ENCODE assay signal across 4 cellular contexts in genomic region chr1:4627353-4627752, GRCh38.
TF ChIP-seq lines count a peak whose summit lies in the region.

No MANE protein-coding gene starts in this region.

TF ChIP-seq in SK-N-SH, 30 proteins besides CTCF, POLR2A, EP300 and RAD21:
- no peak for TF ChIP-seq SMC3 (IDR thresholded peaks at IDR 0.05; ENCODE audit: low read depth, low read length)
- no peak for TF ChIP-seq NFIC (IDR thresholded peaks at IDR 0.05; ENCODE audit: borderline replicate concordance)
- no peak for TF ChIP-seq MAX (IDR thresholded peaks at IDR 0.05; ENCODE audit: low read depth)
- TF ChIP-seq IRF3 (IDR thresholded peaks at IDR 0.05; ENCODE audit: low read depth, low read length): no peak
- no peak for TF ChIP-seq TAF1 (IDR thresholded peaks at IDR 0.05; ENCODE audit: borderline replicate concordance, low read depth, low read length)
- no peak for TF ChIP-seq FOSL2 (IDR thresholded peaks at IDR 0.05; ENCODE audit: borderline replicate concordance, low read depth)

TF ChIP-seq in SK-N-SH treated with all-trans-retinoic acid at 6 μM for 48 hours, 23 proteins besides CTCF, POLR2A, EP300 and RAD21 (continues in another document):
- TF ChIP-seq TCF4 (CRISPR knock-in tag; IDR thresholded peaks at IDR 0.05; ENCODE audit: borderline replicate concordance): no peak
- TF ChIP-seq ZC3H10 (CRISPR knock-in tag; IDR thresholded peaks at IDR 0.05): no peak
- TF ChIP-seq ESRRG (CRISPR knock-in tag; IDR thresholded peaks at IDR 0.05): no peak
- TF ChIP-seq ZFP3 (CRISPR knock-in tag; IDR thresholded peaks at IDR 0.05): no peak
- no peak for TF ChIP-seq ZNF8 (CRISPR knock-in tag; IDR thresholded peaks at IDR 0.05)
- no peak for TF ChIP-seq ZNF565 (CRISPR knock-in tag; conservative IDR thresholded peaks at IDR 0.05; ENCODE audit: low read depth)
- no peak for TF ChIP-seq PPARA (CRISPR knock-in tag; IDR thresholded peaks at IDR 0.05; ENCODE audit: borderline replicate concordance)
- no peak for TF ChIP-seq PATZ1 (CRISPR knock-in tag; IDR thresholded peaks at IDR 0.05; ENCODE audit: borderline replicate concordance)
- TF ChIP-seq BACH2 (CRISPR knock-in tag; IDR thresholded peaks at IDR 0.05; ENCODE audit: borderline replicate concordance): no peak
- no peak for TF ChIP-seq CREB5 (CRISPR knock-in tag; IDR thresholded peaks at IDR 0.05; ENCODE audit: low read depth)
- TF ChIP-seq TSHZ2 (CRISPR knock-in tag; IDR thresholded peaks at IDR 0.05): no peak
- no peak for TF ChIP-seq RARB (CRISPR knock-in tag; IDR thresholded peaks at IDR 0.05)
- no peak for TF ChIP-seq GLIS3 (CRISPR knock-in tag; IDR thresholded peaks at IDR 0.05)

TF ChIP-seq in H1, 55 proteins besides CTCF, POLR2A, EP300 and RAD21 (continues in another document):
- TF ChIP-seq CHD7 (IDR thresholded peaks at IDR 0.05; ENCODE audit: insufficient replicate concordance, low read length) (no peak), GABPA (IDR thresholded peaks at IDR 0.05; ENCODE audit: borderline replicate concordance, insufficient read depth, low read length) (no peak), KDM4A (IDR thresholded peaks at IDR 0.05; ENCODE audit: low read depth, low read length, severe bottlenecking) (no peak), TBP (IDR thresholded peaks at IDR 0.05; ENCODE audit: low read depth, low read length) (no peak), E2F6 (IDR thresholded peaks at IDR 0.05) (no peak), EZH2 (IDR thresholded peaks at IDR 0.05; ENCODE audit: low read depth, low read length, severe bottlenecking) (no peak), CEBPB (IDR thresholded peaks at IDR 0.05; ENCODE audit: low read depth, low read length) (no peak), BRCA1 (IDR thresholded peaks at IDR 0.05; ENCODE audit: low read depth, low read length) (no peak), SRF (IDR thresholded peaks at IDR 0.05; ENCODE audit: low read depth, low read length) (no peak), ATF3 (IDR thresholded peaks at IDR 0.05; ENCODE audit: insufficient read depth, low read depth, low read length) (no peak), JUN (IDR thresholded peaks at IDR 0.05; ENCODE audit: low read depth, low read length) (no peak)

TF ChIP-seq in neural cell, 6 proteins besides CTCF, POLR2A, EP300 and RAD21:
- TF ChIP-seq POLR2AphosphoS5 (IDR thresholded peaks at IDR 0.05) (no peak), EZH2 (IDR thresholded peaks at IDR 0.05; ENCODE audit: borderline replicate concordance, insufficient read depth, low read length, poor library complexity, severe bottlenecking) (no peak)
TF ChIP-seq in neural cell: peak in this region for 0.
